In genomic region chr3:15630646-15631350, GRCh38 we compare ENCODE assay signal across 8 cellular contexts. TPM values are rescaled to one million over a fixed set of nuclear protein-coding genes. Genes with fewer than 3 reads are reported as not detected.
A peak's percentile ranks its signal among the peaks of the same experiment; 100 is the strongest.
DNase-seq lines count a peak whose midpoint lies in the region; FAIRE-seq and TF ChIP-seq lines count a peak whose summit lies in the region.

No MANE protein-coding gene starts in this region.

- no peak overlapping the region for H2BK15ac ChIP-seq in H9 (ENCODE audit: low read depth, low read length)

- no peak overlapping the region for H3K56ac ChIP-seq in H9 (ENCODE audit: insufficient read length, low read depth, low read length)

- H2BK12ac ChIP-seq in H9 (ENCODE audit: insufficient read length, low read depth, low read length), result no peak overlapping the region

- no peaks in the 10 kb centered on the region for H3K9me3 ChIP-seq in H9 (ENCODE audit: control insufficient read depth, low read depth, low read length)

- no peak overlapping the region for H2AK5ac ChIP-seq in H9 (ENCODE audit: insufficient read length, low read length)

- no CpG with 5 or more reads among the region's 8 CpGs for WGBS in H9 (ENCODE audit: extremely low coverage, insufficient read length, low lambda C conversion rate)

- peak overlapping the region; percentile 57 to 85 (median 72); a peak in 1 of 7 replicates for H3K27ac Mint-ChIP-seq in H9

- FAIRE-seq in GM19239 (lab: Jason Lieb, UNC), result no peak

- no peak overlapping the region for H3K4me2 ChIP-seq in H9 (ENCODE audit: insufficient read depth, insufficient read length, low read length)

- no peaks in the 10 kb centered on the region for H3K9me3 Mint-ChIP-seq in H9

- H3K23ac ChIP-seq in H9 (ENCODE audit: insufficient read length, low read depth, low read length), result no peak overlapping the region

- no peak overlapping the region for H4K8ac ChIP-seq in H9 (replicated peaks; ENCODE audit: insufficient read length, low read depth, low read length)

- H4K20me1 ChIP-seq in H9 (ENCODE audit: control insufficient read depth, insufficient read depth, insufficient read length), result no peaks in the 10 kb centered on the region

- H2BK20ac ChIP-seq in H9 (ENCODE audit: low read depth, low read length, poor library complexity, severe bottlenecking), result no peak overlapping the region

- H3K4me3 Mint-ChIP-seq in H9, result no peak overlapping the region

- H3K9ac ChIP-seq in H9 (ENCODE audit: extremely low read depth, insufficient read length, low read length), result no peak overlapping the region

- TF ChIP-seq CTCF in GM13976 (IDR thresholded peaks at IDR 0.05; ENCODE audit: borderline replicate concordance, control extremely low read depth, extremely low read depth, insufficient read depth, missing control alignments), result no peak
- no peak for TF ChIP-seq CTCF in H9 (conservative IDR thresholded peaks at IDR 0.05)

- no peak overlapping the region for H4K5ac ChIP-seq in H9 (ENCODE audit: insufficient read length, low read depth, low read length)

- no peak overlapping the region for H3K4ac ChIP-seq in H9 (ENCODE audit: low read depth, low read length)

- TF ChIP-seq POLR2A in erythroblast (IDR thresholded peaks at IDR 0.05; ENCODE audit: low read length), result no peak

- no peak overlapping the region for H2BK120ac ChIP-seq in H9 (ENCODE audit: low read depth, low read length, poor library complexity, severe bottlenecking)

- H3K36me3 Mint-ChIP-seq in H9 (ENCODE audit: insufficient read depth in 1 of 3, low read depth in 3 of 3), result peaks cover under 1% of the 10 kb centered on the region in 3 experiments; a peak in 3 of 7 replicates

- H3T11ph ChIP-seq in H9 (ENCODE audit: low read length), result no peak overlapping the region

- no peak overlapping the region for H3K27ac ChIP-seq in H9 (ENCODE audit: insufficient read length, low read depth, low read length)

- no peak overlapping the region for H4K91ac ChIP-seq in H9 (ENCODE audit: insufficient read length, low read depth, low read length)

- no peaks in the 10 kb centered on the region for H3K27me3 Mint-ChIP-seq in H9 (ENCODE audit: low read depth)

- peaks cover 21% of the 10 kb centered on the region for H3K4me1 ChIP-seq in H9 (ENCODE audit: insufficient read depth, low read length)

- no peak overlapping the region for H2BK5ac ChIP-seq in H9 (ENCODE audit: insufficient read length, low read length)

- H2AFZ ChIP-seq in H9 (ENCODE audit: low read length), result no peak overlapping the region

- H3K27me3 ChIP-seq in H9 (ENCODE audit: insufficient read depth, low read length), result no peaks in the 10 kb centered on the region

- DNase-seq in GM13976 (ENCODE audit: low spot score) (peak; percentile 66), H9 (no peak), RPMI7951 (ENCODE audit: low read depth) (peak; percentile 93), erythroblast (lab: John Stamatoyannopoulos, UW) (peak; percentile 22 to 41), pons (ENCODE audit: low spot score) (peak; percentile 78), GM19239 (ENCODE audit: insufficient read length, low spot score) (no peak), DMS153 (lab: John Stamatoyannopoulos, UW) (no peak), SIG-M5 (lab: John Stamatoyannopoulos, UW) (no peak)

- in situ Hi-C loops in GM13976 (cut with MboI; ENCODE audit: low sequenced_read_pairs, unreplicated experiment), result no loop called here

- H3K4me1 Mint-ChIP-seq in H9, result peaks cover 59 to 62% of the 10 kb centered on the region in 2 experiments

- no peaks in the 10 kb centered on the region for H3K79me2 ChIP-seq in H9 (ENCODE audit: insufficient read depth, low read length)

- no peaks in the 10 kb centered on the region for H3K79me1 ChIP-seq in H9 (ENCODE audit: insufficient read depth, low read depth, low read length, poor library complexity, severe bottlenecking)

- H3K14ac ChIP-seq in H9 (ENCODE audit: insufficient read depth, low read length), result no peak overlapping the region

- H3K23me2 ChIP-seq in H9 (ENCODE audit: insufficient read length, low read depth, low read length, poor library complexity, severe bottlenecking), result no peaks in the 10 kb centered on the region

- no peak overlapping the region for H3K18ac ChIP-seq in H9 (ENCODE audit: insufficient read length, low read depth, low read length)

RNA-seq across cellular contexts. Expression of gene BTD, which starts 29.3 kb away (rescaled TPM):
- 21.5 and 23.3 TPM in 2 replicates for total RNA-seq in H9 (2021)
- 37.7 and 38.5 TPM in 2 replicates for total RNA-seq in RPMI7951 (2014; rRNA removed; shearing (Covaris generic))

RNA-seq across cellular contexts. Expression of gene HACL1, which starts 29.4 kb away (rescaled TPM):
- total RNA-seq in H9 (2021), result 48.9 and 52.6 TPM in 2 replicates
- total RNA-seq in RPMI7951 (2014; rRNA removed; shearing (Covaris generic)), result 35.1 and 35.3 TPM in 2 replicates

Comparison
In these comparisons a context has a peak if more than half of its experiments do, and no peak if none do; other contexts are left out.
1. DNase-seq: peak in GM13976 (single experiment), RPMI7951 (single experiment), erythroblast (2 of 2) and pons (single experiment); none in H9 (single experiment), GM19239 (single experiment), DMS153 (single experiment) and SIG-M5 (single experiment).